ENCODE assay signal across 1 cellular context in genomic region chr1:234610582-234611152, GRCh38.
TF ChIP-seq lines count a peak whose summit lies in the region.

No MANE protein-coding gene starts in this region.

TF ChIP-seq in HepG2, 621 proteins besides CTCF, POLR2A, EP300 and RAD21 (continued from another document and continues in another):
- TF ChIP-seq ZNF800 (CRISPR knock-in tag; IDR thresholded peaks at IDR 0.05) (no peak), SAP130 (CRISPR knock-in tag; IDR thresholded peaks at IDR 0.05; ENCODE audit: low read depth) (peak; percentile 45; the same call in 1 of the 2 replicates), NR2F6 (IDR thresholded peaks at IDR 0.05) (no peak), NR2F6 (CRISPR knock-in tag; IDR thresholded peaks at IDR 0.05) (no peak), POGK (CRISPR knock-in tag; conservative IDR thresholded peaks at IDR 0.05) (peak; percentile 82), PLSCR1 (CRISPR knock-in tag; IDR thresholded peaks at IDR 0.05; ENCODE audit: borderline replicate concordance) (0 out of 2 replicates have a peak, but pooled peaks have one; percentile 76), KAT8 (CRISPR knock-in tag; IDR thresholded peaks at IDR 0.05) (no peak), NFIB (CRISPR knock-in tag; IDR thresholded peaks at IDR 0.05; ENCODE audit: borderline replicate concordance) (no peak), HNF1B (CRISPR knock-in tag; IDR thresholded peaks at IDR 0.05) (no peak), GZF1 (CRISPR knock-in tag; IDR thresholded peaks at IDR 0.05) (no peak), ELF3 (CRISPR knock-in tag; IDR thresholded peaks at IDR 0.05) (peak; percentile 47; the same call in 1 of the 2 replicates), MIER2 (CRISPR knock-in tag; IDR thresholded peaks at IDR 0.05) (peak; percentile 51; the same call in 1 of the 2 replicates), ZSCAN20 (CRISPR knock-in tag; IDR thresholded peaks at IDR 0.05; ENCODE audit: borderline replicate concordance) (no peak), ZBTB33 (CRISPR knock-in tag; IDR thresholded peaks at IDR 0.05) (no peak), TEF (CRISPR knock-in tag; IDR thresholded peaks at IDR 0.05) (peak; percentile 50; the same call in 1 of the 2 replicates), CSRNP2 (CRISPR knock-in tag; conservative IDR thresholded peaks at IDR 0.05; ENCODE audit: low read depth) (0 out of 2 replicates have a peak, but pooled peaks have one; percentile 55), ZNF44 (CRISPR knock-in tag; IDR thresholded peaks at IDR 0.05) (peak; percentile 73; the same call in 1 of the 2 replicates), CBFB (CRISPR knock-in tag; IDR thresholded peaks at IDR 0.05) (peak; percentile 58; the same call in 1 of the 2 replicates), MTF1 (CRISPR knock-in tag; IDR thresholded peaks at IDR 0.05) (no peak), ZNF687 (CRISPR knock-in tag; IDR thresholded peaks at IDR 0.05) (peak; percentile 93), ZNF331 (CRISPR knock-in tag; IDR thresholded peaks at IDR 0.05) (peak; percentile 44; the same call in 1 of the 2 replicates), ZNF234 (CRISPR knock-in tag; conservative IDR thresholded peaks at IDR 0.05) (0 out of 2 replicates have a peak, but pooled peaks have one; percentile 70), CCAR2 (optimal IDR thresholded peaks at IDR 0.05; ENCODE audit: low read depth, low read length) (peak; percentile 28), ZNF24 (IDR thresholded peaks at IDR 0.05) (0 out of 2 replicates have a peak, but pooled peaks have one; percentile 29), TGIF2 (CRISPR knock-in tag; IDR thresholded peaks at IDR 0.05) (no peak; the same call in 1 of the 2 replicates), SMC3 (IDR thresholded peaks at IDR 0.05; ENCODE audit: low read length) (0 out of 2 replicates have a peak, but pooled peaks have one; percentile 1), NRL (CRISPR knock-in tag; IDR thresholded peaks at IDR 0.05; ENCODE audit: borderline replicate concordance) (peak; percentile 70; the same call in 1 of the 2 replicates), SP1 (IDR thresholded peaks at IDR 0.05) (no peak), SP1 (CRISPR knock-in tag; IDR thresholded peaks at IDR 0.05) (peak; percentile 44; the same call in 1 of the 2 replicates), ZSCAN12 (CRISPR knock-in tag; IDR thresholded peaks at IDR 0.05) (no peak; the same call in 1 of the 2 replicates), THAP11 (CRISPR knock-in tag; IDR thresholded peaks at IDR 0.05) (peak; percentile 66), HES4 (CRISPR knock-in tag; IDR thresholded peaks at IDR 0.05; ENCODE audit: borderline replicate concordance) (peak; percentile 96; the same call in 1 of the 2 replicates), ZNF546 (CRISPR knock-in tag; conservative IDR thresholded peaks at IDR 0.05) (peak; percentile 9; the same call in 1 of the 2 replicates), TRIM24 (CRISPR knock-in tag; IDR thresholded peaks at IDR 0.05) (no peak), ZHX1 (CRISPR knock-in tag; IDR thresholded peaks at IDR 0.05; ENCODE audit: low read depth) (0 out of 2 replicates have a peak, but pooled peaks have one; percentile 26), CREB3 (CRISPR knock-in tag; IDR thresholded peaks at IDR 0.05) (peak; percentile 60; the same call in 1 of the 2 replicates), MAF1 (CRISPR knock-in tag; IDR thresholded peaks at IDR 0.05; ENCODE audit: borderline replicate concordance) (no peak), POLR2AphosphoS5 (IDR thresholded peaks at IDR 0.05; ENCODE audit: low read depth, low read length) (peak; percentile 85), ZNF230 (CRISPR knock-in tag; IDR thresholded peaks at IDR 0.05) (0 out of 2 replicates have a peak, but pooled peaks have one; percentile 42), ASH2L (IDR thresholded peaks at IDR 0.05; ENCODE audit: insufficient read length, low read depth, low read length) (peak; percentile 47), RAD51 (IDR thresholded peaks at IDR 0.05; ENCODE audit: borderline replicate concordance) (no peak), ZNF878 (CRISPR knock-in tag; IDR thresholded peaks at IDR 0.05) (no peak), ZNF7 (CRISPR knock-in tag; IDR thresholded peaks at IDR 0.05) (no peak), SIX4 (CRISPR knock-in tag; IDR thresholded peaks at IDR 0.05) (no peak; the same call in 1 of the 2 replicates), ZNF446 (CRISPR knock-in tag; IDR thresholded peaks at IDR 0.05) (peak; percentile 81), SUZ12 (IDR thresholded peaks at IDR 0.05; ENCODE audit: low read depth, low read length) (no peak), FLYWCH1 (CRISPR knock-in tag; IDR thresholded peaks at IDR 0.05) (peak; percentile 91), SP4 (CRISPR knock-in tag; IDR thresholded peaks at IDR 0.05) (peak; percentile 84)
